ENCODE assay signal across 2 cellular contexts in the genomic region with DNA sequence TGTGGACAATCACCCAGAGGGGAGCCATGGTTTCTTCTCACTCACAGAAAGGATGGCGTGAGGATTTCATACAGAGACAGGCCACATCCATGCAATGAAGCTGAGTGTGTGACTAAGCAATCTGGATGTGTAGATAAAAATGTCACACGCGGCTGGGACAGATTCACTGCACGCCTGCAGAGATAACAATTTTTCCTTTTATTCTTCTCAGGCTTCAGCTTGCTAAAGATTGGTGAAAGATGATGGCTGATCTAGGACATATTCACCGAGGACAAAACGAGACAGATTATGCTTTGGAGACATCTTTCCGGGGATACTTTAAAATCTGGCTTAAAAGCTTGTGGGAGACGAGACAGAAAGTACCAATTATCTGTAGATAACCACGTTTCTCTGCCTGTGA.
A peak's percentile ranks its signal among the peaks of the same experiment; 100 is the strongest.
TF ChIP-seq lines count a peak whose summit lies in the region.

No MANE protein-coding gene starts in this region.

TF ChIP-seq in K562, 482 proteins besides CTCF, POLR2A, EP300 and RAD21 (continued from another document and continues in another):
- TF ChIP-seq MAZ (CRISPR knock-in tag; conservative IDR thresholded peaks at IDR 0.05 in 1 of 2, IDR thresholded peaks at IDR 0.05 in 1 of 2) (0 out of 4 replicates have a peak, but pooled peaks of 1 of the 2 experiments have one; percentile 38), SMAD2 (IDR thresholded peaks at IDR 0.05; ENCODE audit: low read depth, low read length) (no peak), GTF2E2 (tag; IDR thresholded peaks at IDR 0.05) (no peak), NR2C2 (CRISPR knock-in tag; IDR thresholded peaks at IDR 0.05) (no peak), NR2C2 (tag; IDR thresholded peaks at IDR 0.05) (no peak), SRSF1 (IDR thresholded peaks at IDR 0.05; ENCODE audit: low read depth, low read length) (no peak), MAFK (IDR thresholded peaks at IDR 0.05; ENCODE audit: low read length) (peak; percentile 20; the same call in 1 of the 2 replicates), DACH1 (IDR thresholded peaks at IDR 0.05; ENCODE audit: partially characterized antibody) (no peak), GABPB1 (CRISPR knock-in tag; IDR thresholded peaks at IDR 0.05) (no peak), ARID1B (IDR thresholded peaks at IDR 0.05) (peak; percentile 81), SMARCA4 (IDR thresholded peaks at IDR 0.05) (peak; percentile 63; the same call in 1 of the 2 replicates), CXXC5 (CRISPR knock-in tag; IDR thresholded peaks at IDR 0.05) (peak; percentile 64), CBFA2T3 (IDR thresholded peaks at IDR 0.05) (peak; percentile 83), SMAD4 (CRISPR knock-in tag; conservative IDR thresholded peaks at IDR 0.05) (peak; percentile 72), HEY1 (CRISPR knock-in tag; IDR thresholded peaks at IDR 0.05; ENCODE audit: borderline replicate concordance) (0 out of 2 replicates have a peak, but pooled peaks have one; percentile 77), TEAD4 (IDR thresholded peaks at IDR 0.05; ENCODE audit: low read length) (peak; percentile 75), TEAD4 (CRISPR knock-in tag; IDR thresholded peaks at IDR 0.05; ENCODE audit: borderline replicate concordance) (no peak), ZNF197 (CRISPR knock-in tag; IDR thresholded peaks at IDR 0.05; ENCODE audit: low read depth) (no peak), CHD1 (IDR thresholded peaks at IDR 0.05; ENCODE audit: low read length) (no peak), RBM15 (IDR thresholded peaks at IDR 0.05; ENCODE audit: insufficient read depth, low read length) (no peak), TEAD1 (CRISPR knock-in tag; IDR thresholded peaks at IDR 0.05) (peak in 1 of 2 experiments; percentile 69; a peak in 2 of 4 replicates), HMGN3 (IDR thresholded peaks at IDR 0.05; ENCODE audit: borderline replicate concordance, extremely low read depth, insufficient read length, low read depth, low read length) (no peak), MYC (IDR thresholded peaks at IDR 0.05; ENCODE audit: low read depth, low read length) (peak; percentile 38; the same call in 1 of the 2 replicates), MYC (CRISPR knock-in tag; IDR thresholded peaks at IDR 0.05; ENCODE audit: borderline replicate concordance, low read depth) (no peak), RCOR1 (IDR thresholded peaks at IDR 0.05; ENCODE audit: borderline replicate concordance in 1 of 2, low read depth in 2 of 2, low read length in 2 of 2) (peak in 1 of 2 experiments; percentile 95; a peak in 2 of 4 replicates), EHMT2 (IDR thresholded peaks at IDR 0.05) (no peak), MCM2 (IDR thresholded peaks at IDR 0.05; ENCODE audit: low read depth) (no peak)
- TF ChIP-seq, protein P1, sequence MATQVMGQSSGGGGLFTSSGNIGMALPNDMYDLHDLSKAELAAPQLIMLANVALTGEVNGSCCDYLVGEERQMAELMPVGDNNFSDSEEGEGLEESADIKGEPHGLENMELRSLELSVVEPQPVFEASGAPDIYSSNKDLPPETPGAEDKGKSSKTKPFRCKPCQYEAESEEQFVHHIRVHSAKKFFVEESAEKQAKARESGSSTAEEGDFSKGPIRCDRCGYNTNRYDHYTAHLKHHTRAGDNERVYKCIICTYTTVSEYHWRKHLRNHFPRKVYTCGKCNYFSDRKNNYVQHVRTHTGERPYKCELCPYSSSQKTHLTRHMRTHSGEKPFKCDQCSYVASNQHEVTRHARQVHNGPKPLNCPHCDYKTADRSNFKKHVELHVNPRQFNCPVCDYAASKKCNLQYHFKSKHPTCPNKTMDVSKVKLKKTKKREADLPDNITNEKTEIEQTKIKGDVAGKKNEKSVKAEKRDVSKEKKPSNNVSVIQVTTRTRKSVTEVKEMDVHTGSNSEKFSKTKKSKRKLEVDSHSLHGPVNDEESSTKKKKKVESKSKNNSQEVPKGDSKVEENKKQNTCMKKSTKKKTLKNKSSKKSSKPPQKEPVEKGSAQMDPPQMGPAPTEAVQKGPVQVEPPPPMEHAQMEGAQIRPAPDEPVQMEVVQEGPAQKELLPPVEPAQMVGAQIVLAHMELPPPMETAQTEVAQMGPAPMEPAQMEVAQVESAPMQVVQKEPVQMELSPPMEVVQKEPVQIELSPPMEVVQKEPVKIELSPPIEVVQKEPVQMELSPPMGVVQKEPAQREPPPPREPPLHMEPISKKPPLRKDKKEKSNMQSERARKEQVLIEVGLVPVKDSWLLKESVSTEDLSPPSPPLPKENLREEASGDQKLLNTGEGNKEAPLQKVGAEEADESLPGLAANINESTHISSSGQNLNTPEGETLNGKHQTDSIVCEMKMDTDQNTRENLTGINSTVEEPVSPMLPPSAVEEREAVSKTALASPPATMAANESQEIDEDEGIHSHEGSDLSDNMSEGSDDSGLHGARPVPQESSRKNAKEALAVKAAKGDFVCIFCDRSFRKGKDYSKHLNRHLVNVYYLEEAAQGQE (CRISPR knock-in tag; IDR thresholded peaks at IDR 0.05; ENCODE audit: low read depth) = no peak
- TF ChIP-seq, protein P2, sequence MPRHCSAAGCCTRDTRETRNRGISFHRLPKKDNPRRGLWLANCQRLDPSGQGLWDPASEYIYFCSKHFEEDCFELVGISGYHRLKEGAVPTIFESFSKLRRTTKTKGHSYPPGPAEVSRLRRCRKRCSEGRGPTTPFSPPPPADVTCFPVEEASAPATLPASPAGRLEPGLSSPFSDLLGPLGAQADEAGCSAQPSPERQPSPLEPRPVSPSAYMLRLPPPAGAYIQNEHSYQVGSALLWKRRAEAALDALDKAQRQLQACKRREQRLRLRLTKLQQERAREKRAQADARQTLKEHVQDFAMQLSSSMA (CRISPR knock-in tag; IDR thresholded peaks at IDR 0.05) = no peak

TF ChIP-seq in neural cell, 6 proteins besides CTCF, POLR2A, EP300 and RAD21 (continued from another document):
- TF ChIP-seq, protein P1 (IDR thresholded peaks at IDR 0.05; ENCODE audit: borderline replicate concordance) = peak; percentile 81
- TF ChIP-seq POLR2AphosphoS5 (IDR thresholded peaks at IDR 0.05) (peak; percentile 72), TAF1 (IDR thresholded peaks at IDR 0.05; ENCODE audit: low read depth) (no peak), EZH2 (IDR thresholded peaks at IDR 0.05; ENCODE audit: borderline replicate concordance, insufficient read depth, low read length, poor library complexity, severe bottlenecking) (no peak)
